9 cellular contexts compared by ENCODE assay signal in genomic region chr17:76527430-76528111, GRCh38. TPM values are rescaled to one million over a fixed set of nuclear protein-coding genes. Genes with fewer than 3 reads are reported as not detected.
A peak's percentile ranks its signal among the peaks of the same experiment; 100 is the strongest.
DNase-seq lines count a peak whose midpoint lies in the region; ATAC-seq, FAIRE-seq and TF ChIP-seq lines count a peak whose summit lies in the region.
"Had no signal": no experiment of that assay in that cellular context is flagged by ENCODE, and none has a peak within 500 bp of the region (broad histone marks: within the 10 kb centered on the region; RNA-seq: fewer than 3 reads in every experiment).

No MANE protein-coding gene starts in this region.

- peaks cover 28% of the 10 kb centered on the region for H3K4me1 Mint-ChIP-seq in activated T-cell treated with anti-CD3 and anti-CD28 coated beads, Interleukin-2, amount 50 U/mL, for 24 hours (ENCODE audit: low read depth)

- no peak for TF ChIP-seq EP300 in gastroesophageal sphincter (IDR thresholded peaks at IDR 0.05)

- no peaks in the 10 kb centered on the region for H3K36me3 Mint-ChIP-seq in activated T-cell treated with anti-CD3 and anti-CD28 coated beads, Interleukin-2, amount 50 U/mL, for 24 hours (ENCODE audit: low read depth)

- H3K4me1 ChIP-seq in gastroesophageal sphincter (peaks cover 0 to 76% (median 56%) of the 10 kb centered on the region in 3 donors), gastrocnemius medialis (peaks cover 32 to 49% of the 10 kb centered on the region in 2 donors)

- no peak for TF ChIP-seq POLR2A in gastroesophageal sphincter (IDR thresholded peaks at IDR 0.05)
- peak; percentile 54 to 65 for TF ChIP-seq POLR2A in gastrocnemius medialis (IDR thresholded peaks at IDR 0.05)
- TF ChIP-seq POLR2A in GM12891 (IDR thresholded peaks at IDR 0.05; ENCODE audit: low read depth, low read length): no peak

- peak; percentile 62 for DNase-seq in activated T-cell treated with anti-CD3 and anti-CD28 coated beads, Interleukin-2, amount 50 U/mL, for 24 hours
- peak in 1 of 2 donors; percentile 69 for DNase-seq in gastrocnemius medialis
- DNase-seq in NCI-H2081 (lab: John Stamatoyannopoulos, UW): no peak
- no peak for DNase-seq in GM12891 (ENCODE audit: insufficient read length, low spot score)
- no peak for DNase-seq in NOMO-1 (lab: John Stamatoyannopoulos, UW; ENCODE audit: unreplicated experiment in 2 of 2)

- H3K4me3 Mint-ChIP-seq in activated T-cell treated with anti-CD3 and anti-CD28 coated beads, Interleukin-2, amount 50 U/mL, for 24 hours: no peak overlapping the region

- peak overlapping the region in 3 of 4 donors; percentile 84 to 94 (median 87) for H3K27ac ChIP-seq in gastroesophageal sphincter
- H3K27ac ChIP-seq in gastrocnemius medialis: peak overlapping the region; percentile 88 to 94 (median 91)

- H3K9me3 Mint-ChIP-seq in activated T-cell treated with anti-CD3 and anti-CD28 coated beads, Interleukin-2, amount 50 U/mL, for 24 hours: no peaks in the 10 kb centered on the region

- H3K36me3 ChIP-seq in gastroesophageal sphincter (no peaks in the 10 kb centered on the region), gastrocnemius medialis (no peaks in the 10 kb centered on the region)

- H3K9me3 ChIP-seq in gastroesophageal sphincter (no peaks in the 10 kb centered on the region), gastrocnemius medialis (no peaks in the 10 kb centered on the region)

- in situ Hi-C loops in gastrocnemius medialis (cut with MboI; ENCODE audit: low sequenced_read_pairs in 4 of 4): loop anchor here in 2 of 4 donors (10.0 kb wide), 2 partner anchors 57 to 97 kb away; partner anchors contain the start of gene ST6GALNAC2 (in 1 of the 2)

- H3K27ac Mint-ChIP-seq in activated T-cell treated with anti-CD3 and anti-CD28 coated beads, Interleukin-2, amount 50 U/mL, for 24 hours: peak overlapping the region; percentile 26

- TF ChIP-seq CTCF in gastroesophageal sphincter (IDR thresholded peaks at IDR 0.05): peak in 3 of 4 experiments; percentile 22 to 29 (median 23)
- TF ChIP-seq CTCF in gastrocnemius medialis (IDR thresholded peaks at IDR 0.05 in 4 of 5, conservative IDR thresholded peaks at IDR 0.05 in 1 of 5): peak in 4 of 5 experiments; percentile 24 to 49 (median 38)

- FAIRE-seq in GM12891 (lab: Jason Lieb, UNC): no peak

- peak; percentile 49 for ATAC-seq in GM18498 (IDR thresholded peaks at IDR 0.05; ENCODE audit: unreplicated experiment)
- peak; percentile 57 for ATAC-seq in HG03196 (IDR thresholded peaks at IDR 0.05; ENCODE audit: unreplicated experiment)
- peak; percentile 56 for ATAC-seq in gastroesophageal sphincter
- ATAC-seq in gastrocnemius medialis: peak; percentile 39 to 53

- no peaks in the 10 kb centered on the region for H3K27me3 Mint-ChIP-seq in activated T-cell treated with anti-CD3 and anti-CD28 coated beads, Interleukin-2, amount 50 U/mL, for 24 hours

- intact Hi-C loops in gastrocnemius medialis (cut with DNase I; ENCODE audit: low total_unique reads): no loop called here

- H3K27me3 ChIP-seq in gastroesophageal sphincter (peaks cover 20% of the 10 kb centered on the region), gastrocnemius medialis (no peaks in the 10 kb centered on the region)

- H3K4me3 ChIP-seq in gastroesophageal sphincter (peak overlapping the region in 1 of 2 donors; percentile 13), gastrocnemius medialis (peak overlapping the region in 3 of 4 donors; percentile 33 to 45 (median 35))

- WGBS in gastroesophageal sphincter (ENCODE audit: low coverage in 1 of 2), 2 donors: 34 to 41% methylated on average over 4 to 5 of the region's 26 CpGs

TF ChIP-seq in GM12891, 5 proteins besides CTCF, POLR2A, EP300 and RAD21:
- no peak for TF ChIP-seq SPI1 (IDR thresholded peaks at IDR 0.05; ENCODE audit: low read depth, low read length)
- TF ChIP-seq POU2F2 (IDR thresholded peaks at IDR 0.05; ENCODE audit: low read depth, low read length): no peak
- no peak for TF ChIP-seq TAF1 (IDR thresholded peaks at IDR 0.05; ENCODE audit: low read depth, low read length)
- TF ChIP-seq PAX5 (IDR thresholded peaks at IDR 0.05; ENCODE audit: insufficient read depth, low read length, severe bottlenecking): no peak
- no peak for TF ChIP-seq POLR2AphosphoS5 (IDR thresholded peaks at IDR 0.05; ENCODE audit: low read depth, low read length)
TF ChIP-seq in GM12891: peak in this region for 0.

RNA-seq across cellular contexts. Expression of gene CYGB, which starts 9.9 kb away (rescaled TPM):
- 10 to 100 TPM; 12.6 to 23.2 (median 18.8) TPM for total RNA-seq in gastroesophageal sphincter
- total RNA-seq in gastrocnemius medialis: 10 to 100 TPM in 2 of 4 donors, 1 to 10 TPM in 2; 8.1 to 19.7 (median 10.6) TPM
- polyA plus RNA-seq in GM12891 (2012; ENCODE audit: low read depth, missing spikeins): not detected

RNA-seq across cellular contexts. Expression of gene PRCD, which starts 12.3 kb away (rescaled TPM):
- 10 to 100 TPM in 1 of 4 donors, 1 to 10 TPM in 2, under 1 TPM in 1; 0.57 to 11.2 (median 2.3) TPM for total RNA-seq in gastroesophageal sphincter
- total RNA-seq in gastrocnemius medialis: 1 to 10 TPM in 2 of 4 donors, under 1 TPM in 1, not detected in 1; 0.33 to 3.7 (median 1.1) TPM
- 0.23 TPM for polyA plus RNA-seq in GM12891 (2012; ENCODE audit: low read depth, missing spikeins)
- total RNA-seq: T-helper 1 cell treated with Interleukin-12 subunit alpha and Interleukin-12 subunit beta and Interleukin-4 antibody, amounts not matched to agents 30 ng/mL and 1 ng/mL, for 36 hours had no signal

RNA-seq across cellular contexts. Expression of gene RHBDF2, which starts 26.3 kb away (rescaled TPM):
- total RNA-seq in gastroesophageal sphincter (10 to 100 TPM in 1 of 4 donors, 1 to 10 TPM in 3; 7.3 to 20.5 (median 8.5) TPM), gastrocnemius medialis (10 to 100 TPM; 11.4 to 29.8 (median 23.3) TPM)
- polyA plus RNA-seq in GM12891 (2012; ENCODE audit: low read depth, missing spikeins): 11.8 TPM

RNA-seq across cellular contexts. Expression of gene ST6GALNAC2, which starts 58.1 kb away (rescaled TPM):
- total RNA-seq in gastroesophageal sphincter: 10 to 100 TPM in 2 of 4 donors, 1 to 10 TPM in 2; 5.4 to 27.1 (median 10.6) TPM
- 10 to 100 TPM; 13.6 to 31.1 (median 27.4) TPM for total RNA-seq in gastrocnemius medialis
- polyA plus RNA-seq in GM12891 (2012; ENCODE audit: low read depth, missing spikeins): 0.13 TPM
- total RNA-seq: T-helper 1 cell treated with Interleukin-12 subunit alpha and Interleukin-12 subunit beta and Interleukin-4 antibody, amounts not matched to agents 30 ng/mL and 1 ng/mL, for 36 hours had no signal

Comparison
In these comparisons a context has a peak if more than half of its experiments do, and no peak if none do; other contexts are left out.
1. POLR2A ChIP-seq: peak in gastrocnemius medialis (2 of 2); none in gastroesophageal sphincter (0 of 2) and GM12891 (single experiment).
2. Peak in every context shown above with its lines, with median percentiles within 50 percentile points of each other: ATAC-seq.